In genomic region chr6:44127186-44128019, GRCh38 we compare ENCODE assay signal across 8 cellular contexts.
DNase-seq lines count a peak whose midpoint lies in the region; ATAC-seq lines count a peak whose summit lies in the region.

TSS of gene MRPL14 (minus strand) at chr6:44127452. CDS start at chr6:44116611, 10,841 bp downstream.
TSS of gene TMEM63B (plus strand) at chr6:44127554. CDS start at chr6:44134585, 7,031 bp downstream.

- ATAC-seq in HG02973 (IDR thresholded peaks at IDR 0.05; ENCODE audit: unreplicated experiment): peak; percentile 59

- DNase-seq in NCI-H2029 (lab: John Stamatoyannopoulos, UW) (peak; percentile 72), NCI-H2029 treated with DMSO at 0.1 percent for 48 hours (lab: John Stamatoyannopoulos, UW) (no peak), NCI-H2196 treated with DMSO at 0.1 percent for 48 hours (lab: John Stamatoyannopoulos, UW; ENCODE audit: unreplicated experiment) (peak; percentile 59), caudate nucleus (lab: John Stamatoyannopoulos, UW) (peak in 58 of 61 donors; percentile 31 to 93 (median 80)), islet precursor cell (peak; percentile 88)
- peak; percentile 83 for DNase-seq in activated CD4-positive, CD25-positive, alpha-beta regulatory T cell treated with anti-CD3 and anti-CD28 coated beads, Interleukin-2, amount 50 U/mL, for 16 hours (ENCODE audit: low read depth, low spot score)
- DNase-seq in stimulated activated CD4-positive, alpha-beta T cell treated with anti-CD3 and anti-CD28 coated beads, Interleukin-12 subunit alpha, Interleukin-12 subunit beta, amount 100 ng/mL, for 4 hours: peak; percentile 91

- H3K27ac ChIP-seq in caudate nucleus (ENCODE audit: low read depth, low read length): peak within 1 kb of the TSS; percentile 67
